Comparison of ENCODE assay signal across 12 cellular contexts in genomic region chr11:749731-750130, GRCh38. TPM values are rescaled to one million over a fixed set of nuclear protein-coding genes. Genes with fewer than 3 reads are reported as not detected.
DNase-seq lines count a peak whose midpoint lies in the region; ATAC-seq and TF ChIP-seq lines count a peak whose summit lies in the region.
"Had no signal": no experiment of that assay in that cellular context is flagged by ENCODE, and none has a peak within 500 bp of the region (broad histone marks: within the 10 kb centered on the region; RNA-seq: fewer than 3 reads in every experiment).

No MANE protein-coding gene starts in this region.

- H3K4me3 Mint-ChIP-seq in activated T-cell treated with anti-CD3 and anti-CD28 coated beads, Interleukin-2, amount 50 U/mL, for 24 hours: peak overlapping the region; percentile 90

- peak overlapping the region; percentile 74 for H3K27ac Mint-ChIP-seq in activated T-cell treated with anti-CD3 and anti-CD28 coated beads, Interleukin-2, amount 50 U/mL, for 24 hours
- H3K27ac Mint-ChIP-seq: endodermal cell had no signal

- H3K27me3 ChIP-seq in thoracic aorta (replicated peaks; ENCODE audit: insufficient read depth): no peaks in the 10 kb centered on the region
- H3K27me3 ChIP-seq in suprapubic skin: no peaks in the 10 kb centered on the region
- H3K27me3 ChIP-seq: stomach had no signal

- 45% methylated on average over 2 of the region's 2 CpGs for WGBS in suprapubic skin

- H3K36me3 ChIP-seq in SK-N-MC (ENCODE audit: insufficient read depth, low read length): no peaks in the 10 kb centered on the region
- H3K36me3 ChIP-seq in thoracic aorta: no peaks in the 10 kb centered on the region
- H3K36me3 ChIP-seq in suprapubic skin: no peaks in the 10 kb centered on the region

- TF ChIP-seq EP300 in suprapubic skin (IDR thresholded peaks at IDR 0.05): no peak

- peak overlapping the region; percentile 37 for H3K9ac ChIP-seq in SK-N-MC (ENCODE audit: insufficient read length)

- H3K27ac ChIP-seq in SK-N-MC (no peak overlapping the region), thoracic aorta (no peak overlapping the region), suprapubic skin (no peak overlapping the region)

- H3K27me3 Mint-ChIP-seq in activated T-cell treated with anti-CD3 and anti-CD28 coated beads, Interleukin-2, amount 50 U/mL, for 24 hours: no peaks in the 10 kb centered on the region

- no peak for TF ChIP-seq POLR2A in suprapubic skin (IDR thresholded peaks at IDR 0.05)

- ATAC-seq in thoracic aorta (ENCODE audit: insufficient number of reproducible peaks, low FRiP score, low read depth) (no peak), HG03520 (IDR thresholded peaks at IDR 0.05; ENCODE audit: unreplicated experiment) (no peak)

- no peaks in the 10 kb centered on the region for H3K9me3 Mint-ChIP-seq in activated T-cell treated with anti-CD3 and anti-CD28 coated beads, Interleukin-2, amount 50 U/mL, for 24 hours
- H3K9me3 Mint-ChIP-seq: endodermal cell had no signal

- H3K4me1 Mint-ChIP-seq in activated T-cell treated with anti-CD3 and anti-CD28 coated beads, Interleukin-2, amount 50 U/mL, for 24 hours (ENCODE audit: low read depth): peaks cover 28% of the 10 kb centered on the region

- no peak for TF ChIP-seq CTCF in fibroblast of mammary gland (conservative IDR thresholded peaks at IDR 0.05; ENCODE audit: control insufficient read depth, insufficient read depth, low read depth, low read length)
- no peak for TF ChIP-seq CTCF in thoracic aorta (IDR thresholded peaks at IDR 0.05)
- no peak for TF ChIP-seq CTCF in suprapubic skin (IDR thresholded peaks at IDR 0.05)

- peaks cover 34% of the 10 kb centered on the region for H3K36me3 Mint-ChIP-seq in activated T-cell treated with anti-CD3 and anti-CD28 coated beads, Interleukin-2, amount 50 U/mL, for 24 hours (ENCODE audit: low read depth)

- no peak overlapping the region for H3K4me3 ChIP-seq in SK-N-MC
- no peak overlapping the region for H3K4me3 ChIP-seq in fibroblast of mammary gland (ENCODE audit: control insufficient read depth, low read depth, low read length)
- H3K4me3 ChIP-seq in thoracic aorta: peak overlapping the region; percentile 2
- H3K4me3 ChIP-seq in suprapubic skin: no peak overlapping the region

- no peak for DNase-seq in activated T-cell treated with anti-CD3 and anti-CD28 coated beads, Interleukin-2, amount 50 U/mL, for 24 hours
- no peak for DNase-seq in activated T-cell treated with anti-CD3 and anti-CD28 coated beads, Interleukin-2, amount 50 U/mL, for 48 hours
- no peak for DNase-seq in SK-N-MC (ENCODE audit: low read depth, low spot score)
- peak; percentile 14 for DNase-seq in fibroblast of mammary gland (ENCODE audit: low read depth)
- DNase-seq in thoracic aorta (ENCODE audit: low spot score): no peak
- no peak for DNase-seq in suprapubic skin (ENCODE audit: low spot score in 2 of 2)
- no peak for DNase-seq in iPS-NIHi11 (ENCODE audit: low spot score)
- DNase-seq: amniotic stem cell, endodermal cell, NCI-H1105 treated with DMSO at 0.1 percent for 48 hours, stomach had no signal

- peaks cover 19 to 32% of the 10 kb centered on the region in 2 donors for H3K4me1 ChIP-seq in thoracic aorta (ENCODE audit: control insufficient read depth in 1 of 2, low read depth in 2 of 2)
- peaks cover 33% of the 10 kb centered on the region for H3K4me1 ChIP-seq in suprapubic skin

- H3K9me3 ChIP-seq in SK-N-MC (ENCODE audit: low read depth, low read length) (no peaks in the 10 kb centered on the region), thoracic aorta (no peaks in the 10 kb centered on the region), suprapubic skin (no peaks in the 10 kb centered on the region)
- H3K9me3 ChIP-seq: stomach had no signal

RNA-seq across cellular contexts. Expression of gene TALDO1, which starts 2.5 kb away (rescaled TPM):
- total RNA-seq in thoracic aorta: 100 to 1,000 TPM; 132 to 232 TPM
- total RNA-seq in suprapubic skin: 100 to 1,000 TPM; 107 to 197 (median 179) TPM

RNA-seq across cellular contexts. Expression of gene GATD1, which starts 27.6 kb away (rescaled TPM):
- total RNA-seq in thoracic aorta (10 to 100 TPM; 32.5 to 48.7 TPM), suprapubic skin (10 to 100 TPM; 27.2 to 68.2 (median 46.0) TPM)

RNA-seq across cellular contexts. Expression of gene CEND1, which starts 40.2 kb away (rescaled TPM):
- total RNA-seq in thoracic aorta (not detected), suprapubic skin (not detected)
- total RNA-seq: endodermal cell, stomach had no signal

RNA-seq across cellular contexts. Expression of gene EPS8L2, which starts 43.7 kb away (rescaled TPM):
- 10 to 100 TPM; 39.6 to 75.9 TPM for total RNA-seq in thoracic aorta
- total RNA-seq in suprapubic skin: 100 to 1,000 TPM; 107 to 193 (median 140) TPM

RNA-seq across cellular contexts. Expression of gene SLC25A22, which starts 48.4 kb away (rescaled TPM):
- total RNA-seq in thoracic aorta (10 to 100 TPM; 10.7 to 16.9 TPM), suprapubic skin (10 to 100 TPM; 11.2 to 14.7 (median 13.7) TPM)
